In the genomic region with DNA sequence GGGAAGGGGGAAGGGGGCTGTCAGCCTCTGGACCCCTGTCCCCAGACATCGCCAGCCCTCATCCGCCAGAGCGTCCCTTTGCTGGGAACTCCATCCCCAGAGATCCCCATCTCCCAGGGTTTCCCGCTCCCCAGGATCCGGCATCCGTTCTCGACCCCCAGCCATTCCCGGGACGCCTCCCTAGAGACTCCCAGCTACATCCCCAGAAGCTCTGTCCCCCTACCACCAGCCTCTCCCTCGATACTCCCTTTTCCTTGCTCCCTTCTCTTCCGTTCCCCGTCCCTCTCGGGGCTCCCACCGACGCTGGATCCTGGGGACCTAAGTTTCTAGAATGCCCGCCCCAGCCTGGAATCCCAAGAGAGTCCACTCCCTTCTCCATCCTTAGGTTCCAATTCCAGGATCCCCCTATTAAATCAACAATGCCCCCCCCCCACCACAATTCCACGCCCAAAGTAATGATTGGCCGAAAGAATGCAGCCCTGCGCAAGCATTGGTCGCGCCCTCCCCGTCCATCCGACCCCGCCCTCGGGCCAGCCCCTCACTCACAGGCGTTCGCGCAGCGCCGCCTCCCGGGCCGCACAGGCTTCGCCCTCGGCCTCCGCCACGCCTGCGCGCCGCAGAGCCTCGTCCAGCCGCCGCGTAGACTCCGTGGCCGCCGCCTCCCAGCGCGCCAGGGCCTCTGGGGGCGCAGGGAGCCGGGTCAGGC, we compare ENCODE assay signal across 8 cellular contexts. TPM values are rescaled to one million over a fixed set of nuclear protein-coding genes. Genes with fewer than 3 reads are reported as not detected.
A peak's percentile ranks its signal among the peaks of the same experiment; 100 is the strongest.
DNase-seq lines count a peak whose midpoint lies in the region; ATAC-seq and TF ChIP-seq lines count a peak whose summit lies in the region.

No MANE protein-coding gene starts in this region.

- no peaks in the 10 kb centered on the region for H3K9me3 ChIP-seq in gastrocnemius medialis

- H3K4me3 ChIP-seq in astrocyte of the spinal cord (ENCODE audit: low read depth, low read length) (peak overlapping the region; percentile 59), iPS-11a (ENCODE audit: low read depth, low read length) (peak overlapping the region; percentile 61), gastrocnemius medialis (peak overlapping the region; percentile 41 to 56 (median 52))

- peak; percentile 93 for TF ChIP-seq CTCF in GM13977 (IDR thresholded peaks at IDR 0.05; ENCODE audit: extremely low read depth, insufficient read depth, missing control alignments)
- peak; percentile 72 for TF ChIP-seq CTCF in astrocyte of the spinal cord (IDR thresholded peaks at IDR 0.05; ENCODE audit: low read depth, low read length)
- TF ChIP-seq CTCF in gastrocnemius medialis (IDR thresholded peaks at IDR 0.05 in 4 of 5, conservative IDR thresholded peaks at IDR 0.05 in 1 of 5), result peak; percentile 29 to 76 (median 62)

- H3K36me3 ChIP-seq in gastrocnemius medialis, result no peaks in the 10 kb centered on the region

- peaks cover 22 to 29% (median 29%) of the 10 kb centered on the region in 3 donors for H3K27me3 ChIP-seq in gastrocnemius medialis

- TF ChIP-seq POLR2A in gastrocnemius medialis (IDR thresholded peaks at IDR 0.05), result no peak

- ATAC-seq in HG02870 (IDR thresholded peaks at IDR 0.05; ENCODE audit: unreplicated experiment), result peak; percentile 83
- peak; percentile 66 to 75 for ATAC-seq in gastrocnemius medialis

- intact Hi-C loops in gastrocnemius medialis (cut with DNase I; ENCODE audit: low total_unique reads), result loop anchor here (1.0 kb wide), 1 partner anchor 45 kb away; no protein-coding TSS in a partner anchor

- peaks cover 6% of the 10 kb centered on the region in 2 donors for H3K4me1 ChIP-seq in gastrocnemius medialis

- in situ Hi-C loops in GM13977 (cut with MboI; ENCODE audit: low pct_unique_long_range_greater_than_20kb, low sequenced_read_pairs, unreplicated experiment) (no loop called here), astrocyte of the spinal cord (cut with HindIII; ENCODE audit: low sequenced_read_pairs) (no loop called here), gastrocnemius medialis (cut with MboI; ENCODE audit: low sequenced_read_pairs in 4 of 4) (loop anchor here in 1 of 4 donors (10.0 kb wide), 1 partner anchor 74 kb away; the partner anchor contains the start of gene NXNL1)

- peak overlapping the region in 1 of 4 donors; percentile 23 for H3K27ac ChIP-seq in gastrocnemius medialis

- DNase-seq in GM13977 (ENCODE audit: low spot score), result peak; percentile 99
- peak; percentile 48 to 72 for DNase-seq in NCI-H187 (lab: John Stamatoyannopoulos, UW)
- DNase-seq in T1000 (lab: John Stamatoyannopoulos, UW), result peak; percentile 71
- DNase-seq in astrocyte of the spinal cord (ENCODE audit: low read depth, low spot score), result peak; percentile 91
- DNase-seq in gastrocnemius medialis, result peak; percentile 60 to 63
- no peak for DNase-seq in OCI-M2 (lab: John Stamatoyannopoulos, UW; ENCODE audit: unreplicated experiment)

RNA-seq across cellular contexts. Expression of gene CCDC194, which starts 3.2 kb away (rescaled TPM):
- not detected for total RNA-seq in gastrocnemius medialis

RNA-seq across cellular contexts. Expression of gene PLVAP, which starts 13.7 kb away (rescaled TPM):
- 10 to 100 TPM; 11.5 to 45.1 (median 18.8) TPM for total RNA-seq in gastrocnemius medialis

RNA-seq across cellular contexts. Expression of gene BST2, which starts 14.6 kb away (rescaled TPM):
- 10 to 100 TPM; 19.0 to 28.2 (median 23.1) TPM for total RNA-seq in gastrocnemius medialis

RNA-seq across cellular contexts. Expression of gene MVB12A, which starts 29.0 kb away (rescaled TPM):
- 10 to 100 TPM; 35.8 to 62.7 (median 52.3) TPM for total RNA-seq in gastrocnemius medialis

RNA-seq across cellular contexts. Expression of gene GTPBP3, which starts 53.5 kb away (rescaled TPM):
- 10 to 100 TPM in 3 of 4 donors, 1 to 10 TPM in 1; 6.7 to 21.3 (median 11.1) TPM for total RNA-seq in gastrocnemius medialis
